ENCODE assay signal across 1 cellular context in the genomic region with DNA sequence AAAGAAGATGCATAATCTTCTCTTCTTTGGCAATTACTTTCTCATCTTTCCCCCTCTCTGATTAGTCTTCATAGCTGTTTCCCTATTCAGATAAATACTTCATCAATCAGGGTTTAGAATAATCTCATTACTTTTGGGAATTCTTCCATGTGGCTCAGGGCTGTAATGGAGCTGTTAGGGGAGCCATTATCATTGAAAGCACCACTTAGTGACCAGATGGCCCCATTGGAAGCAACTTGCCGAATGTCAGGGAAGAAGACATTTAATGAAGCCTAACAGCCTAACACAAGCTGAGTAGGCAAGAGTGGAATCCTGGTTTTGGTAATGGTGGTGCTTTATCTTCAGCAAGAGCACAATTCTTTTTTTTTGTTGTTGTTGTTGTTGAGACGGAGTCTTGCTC.
TF ChIP-seq lines count a peak whose summit lies in the region.

No MANE protein-coding gene starts in this region.

TF ChIP-seq in WTC11, 78 proteins besides CTCF, POLR2A, EP300 and RAD21 (continued from another document):
- TF ChIP-seq, protein P1, sequence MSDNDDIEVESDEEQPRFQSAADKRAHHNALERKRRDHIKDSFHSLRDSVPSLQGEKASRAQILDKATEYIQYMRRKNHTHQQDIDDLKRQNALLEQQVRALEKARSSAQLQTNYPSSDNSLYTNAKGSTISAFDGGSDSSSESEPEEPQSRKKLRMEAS (CRISPR knock-in tag; IDR thresholded peaks at IDR 0.05) = no peak
- TF ChIP-seq FOXK1 (CRISPR knock-in tag; IDR thresholded peaks at IDR 0.05) (no peak), CREB1 (CRISPR knock-in tag; IDR thresholded peaks at IDR 0.05) (no peak), MYBL2 (CRISPR knock-in tag; IDR thresholded peaks at IDR 0.05) (no peak), RELA (CRISPR knock-in tag; IDR thresholded peaks at IDR 0.05; ENCODE audit: borderline replicate concordance) (no peak), SMAD3 (CRISPR knock-in tag; IDR thresholded peaks at IDR 0.05; ENCODE audit: borderline replicate concordance) (no peak), SMAD4 (CRISPR knock-in tag; IDR thresholded peaks at IDR 0.05) (no peak), ETV6 (CRISPR knock-in tag; IDR thresholded peaks at IDR 0.05) (no peak), TEAD4 (CRISPR knock-in tag; IDR thresholded peaks at IDR 0.05) (no peak), GRHL2 (CRISPR knock-in tag; IDR thresholded peaks at IDR 0.05; ENCODE audit: insufficient replicate concordance, severe bottlenecking) (no peak), TP53 (CRISPR knock-in tag; IDR thresholded peaks at IDR 0.05) (no peak), ESRRA (CRISPR knock-in tag; IDR thresholded peaks at IDR 0.05; ENCODE audit: borderline replicate concordance) (no peak)
- TF ChIP-seq, protein P2, sequence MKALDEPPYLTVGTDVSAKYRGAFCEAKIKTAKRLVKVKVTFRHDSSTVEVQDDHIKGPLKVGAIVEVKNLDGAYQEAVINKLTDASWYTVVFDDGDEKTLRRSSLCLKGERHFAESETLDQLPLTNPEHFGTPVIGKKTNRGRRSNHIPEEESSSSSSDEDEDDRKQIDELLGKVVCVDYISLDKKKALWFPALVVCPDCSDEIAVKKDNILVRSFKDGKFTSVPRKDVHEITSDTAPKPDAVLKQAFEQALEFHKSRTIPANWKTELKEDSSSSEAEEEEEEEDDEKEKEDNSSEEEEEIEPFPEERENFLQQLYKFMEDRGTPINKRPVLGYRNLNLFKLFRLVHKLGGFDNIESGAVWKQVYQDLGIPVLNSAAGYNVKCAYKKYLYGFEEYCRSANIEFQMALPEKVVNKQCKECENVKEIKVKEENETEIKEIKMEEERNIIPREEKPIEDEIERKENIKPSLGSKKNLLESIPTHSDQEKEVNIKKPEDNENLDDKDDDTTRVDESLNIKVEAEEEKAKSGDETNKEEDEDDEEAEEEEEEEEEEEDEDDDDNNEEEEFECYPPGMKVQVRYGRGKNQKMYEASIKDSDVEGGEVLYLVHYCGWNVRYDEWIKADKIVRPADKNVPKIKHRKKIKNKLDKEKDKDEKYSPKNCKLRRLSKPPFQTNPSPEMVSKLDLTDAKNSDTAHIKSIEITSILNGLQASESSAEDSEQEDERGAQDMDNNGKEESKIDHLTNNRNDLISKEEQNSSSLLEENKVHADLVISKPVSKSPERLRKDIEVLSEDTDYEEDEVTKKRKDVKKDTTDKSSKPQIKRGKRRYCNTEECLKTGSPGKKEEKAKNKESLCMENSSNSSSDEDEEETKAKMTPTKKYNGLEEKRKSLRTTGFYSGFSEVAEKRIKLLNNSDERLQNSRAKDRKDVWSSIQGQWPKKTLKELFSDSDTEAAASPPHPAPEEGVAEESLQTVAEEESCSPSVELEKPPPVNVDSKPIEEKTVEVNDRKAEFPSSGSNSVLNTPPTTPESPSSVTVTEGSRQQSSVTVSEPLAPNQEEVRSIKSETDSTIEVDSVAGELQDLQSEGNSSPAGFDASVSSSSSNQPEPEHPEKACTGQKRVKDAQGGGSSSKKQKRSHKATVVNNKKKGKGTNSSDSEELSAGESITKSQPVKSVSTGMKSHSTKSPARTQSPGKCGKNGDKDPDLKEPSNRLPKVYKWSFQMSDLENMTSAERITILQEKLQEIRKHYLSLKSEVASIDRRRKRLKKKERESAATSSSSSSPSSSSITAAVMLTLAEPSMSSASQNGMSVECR (CRISPR knock-in tag; IDR thresholded peaks at IDR 0.05; ENCODE audit: borderline replicate concordance) = no peak
- TF ChIP-seq, protein P3, sequence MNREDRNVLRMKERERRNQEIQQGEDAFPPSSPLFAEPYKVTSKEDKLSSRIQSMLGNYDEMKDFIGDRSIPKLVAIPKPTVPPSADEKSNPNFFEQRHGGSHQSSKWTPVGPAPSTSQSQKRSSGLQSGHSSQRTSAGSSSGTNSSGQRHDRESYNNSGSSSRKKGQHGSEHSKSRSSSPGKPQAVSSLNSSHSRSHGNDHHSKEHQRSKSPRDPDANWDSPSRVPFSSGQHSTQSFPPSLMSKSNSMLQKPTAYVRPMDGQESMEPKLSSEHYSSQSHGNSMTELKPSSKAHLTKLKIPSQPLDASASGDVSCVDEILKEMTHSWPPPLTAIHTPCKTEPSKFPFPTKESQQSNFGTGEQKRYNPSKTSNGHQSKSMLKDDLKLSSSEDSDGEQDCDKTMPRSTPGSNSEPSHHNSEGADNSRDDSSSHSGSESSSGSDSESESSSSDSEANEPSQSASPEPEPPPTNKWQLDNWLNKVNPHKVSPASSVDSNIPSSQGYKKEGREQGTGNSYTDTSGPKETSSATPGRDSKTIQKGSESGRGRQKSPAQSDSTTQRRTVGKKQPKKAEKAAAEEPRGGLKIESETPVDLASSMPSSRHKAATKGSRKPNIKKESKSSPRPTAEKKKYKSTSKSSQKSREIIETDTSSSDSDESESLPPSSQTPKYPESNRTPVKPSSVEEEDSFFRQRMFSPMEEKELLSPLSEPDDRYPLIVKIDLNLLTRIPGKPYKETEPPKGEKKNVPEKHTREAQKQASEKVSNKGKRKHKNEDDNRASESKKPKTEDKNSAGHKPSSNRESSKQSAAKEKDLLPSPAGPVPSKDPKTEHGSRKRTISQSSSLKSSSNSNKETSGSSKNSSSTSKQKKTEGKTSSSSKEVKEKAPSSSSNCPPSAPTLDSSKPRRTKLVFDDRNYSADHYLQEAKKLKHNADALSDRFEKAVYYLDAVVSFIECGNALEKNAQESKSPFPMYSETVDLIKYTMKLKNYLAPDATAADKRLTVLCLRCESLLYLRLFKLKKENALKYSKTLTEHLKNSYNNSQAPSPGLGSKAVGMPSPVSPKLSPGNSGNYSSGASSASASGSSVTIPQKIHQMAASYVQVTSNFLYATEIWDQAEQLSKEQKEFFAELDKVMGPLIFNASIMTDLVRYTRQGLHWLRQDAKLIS (CRISPR knock-in tag; IDR thresholded peaks at IDR 0.05; ENCODE audit: borderline replicate concordance) = no peak
- TF ChIP-seq, protein P4, sequence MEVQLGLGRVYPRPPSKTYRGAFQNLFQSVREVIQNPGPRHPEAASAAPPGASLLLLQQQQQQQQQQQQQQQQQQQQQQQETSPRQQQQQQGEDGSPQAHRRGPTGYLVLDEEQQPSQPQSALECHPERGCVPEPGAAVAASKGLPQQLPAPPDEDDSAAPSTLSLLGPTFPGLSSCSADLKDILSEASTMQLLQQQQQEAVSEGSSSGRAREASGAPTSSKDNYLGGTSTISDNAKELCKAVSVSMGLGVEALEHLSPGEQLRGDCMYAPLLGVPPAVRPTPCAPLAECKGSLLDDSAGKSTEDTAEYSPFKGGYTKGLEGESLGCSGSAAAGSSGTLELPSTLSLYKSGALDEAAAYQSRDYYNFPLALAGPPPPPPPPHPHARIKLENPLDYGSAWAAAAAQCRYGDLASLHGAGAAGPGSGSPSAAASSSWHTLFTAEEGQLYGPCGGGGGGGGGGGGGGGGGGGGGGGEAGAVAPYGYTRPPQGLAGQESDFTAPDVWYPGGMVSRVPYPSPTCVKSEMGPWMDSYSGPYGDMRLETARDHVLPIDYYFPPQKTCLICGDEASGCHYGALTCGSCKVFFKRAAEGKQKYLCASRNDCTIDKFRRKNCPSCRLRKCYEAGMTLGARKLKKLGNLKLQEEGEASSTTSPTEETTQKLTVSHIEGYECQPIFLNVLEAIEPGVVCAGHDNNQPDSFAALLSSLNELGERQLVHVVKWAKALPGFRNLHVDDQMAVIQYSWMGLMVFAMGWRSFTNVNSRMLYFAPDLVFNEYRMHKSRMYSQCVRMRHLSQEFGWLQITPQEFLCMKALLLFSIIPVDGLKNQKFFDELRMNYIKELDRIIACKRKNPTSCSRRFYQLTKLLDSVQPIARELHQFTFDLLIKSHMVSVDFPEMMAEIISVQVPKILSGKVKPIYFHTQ (CRISPR knock-in tag; IDR thresholded peaks at IDR 0.05) = no peak
